ENCODE assay signal across 8 cellular contexts in the genomic region with DNA sequence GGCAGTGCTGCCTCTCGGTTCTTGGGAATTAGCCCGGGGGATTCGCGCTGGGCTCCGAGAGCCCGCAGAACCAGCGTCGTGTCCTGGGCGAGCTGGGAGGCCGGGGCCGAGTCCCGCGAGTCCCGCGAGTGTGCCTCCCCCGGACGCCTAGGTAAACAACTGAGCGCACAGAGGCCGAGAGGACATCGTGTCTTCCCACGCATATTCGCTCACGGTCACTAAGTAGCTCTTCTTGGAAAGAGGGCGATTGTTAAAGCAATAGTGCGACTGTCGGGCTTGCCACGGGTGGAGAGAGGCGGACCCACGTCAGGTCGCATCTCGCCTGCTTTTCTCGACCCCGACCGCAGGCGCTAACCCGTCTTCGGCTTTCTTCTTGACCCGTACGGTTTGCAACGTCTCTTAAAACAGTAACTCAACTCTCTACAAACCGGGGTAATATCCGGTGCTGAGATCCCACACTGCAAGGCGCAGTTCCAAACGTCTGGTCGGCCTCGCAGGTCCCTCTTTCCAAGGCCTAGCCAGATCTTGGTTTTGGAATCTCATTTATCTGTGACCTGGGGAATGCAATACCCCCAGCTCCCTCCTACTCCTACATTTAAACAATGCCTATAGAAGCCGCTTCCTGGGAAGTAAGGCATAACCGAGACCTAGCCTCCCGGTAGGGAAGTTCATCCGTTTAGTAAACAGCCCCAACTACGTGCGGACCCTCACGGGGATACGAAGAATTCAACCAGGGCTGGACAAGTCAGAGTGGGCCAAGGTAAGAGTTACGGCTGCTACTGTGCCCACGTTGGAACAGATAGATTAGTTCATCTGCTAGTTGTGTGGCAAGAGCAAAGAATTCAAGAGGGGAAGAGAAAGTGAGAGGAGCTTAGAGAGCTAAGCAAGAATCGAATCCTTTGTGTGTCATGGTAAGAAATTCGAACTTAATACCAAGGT. TPM values are rescaled to one million over a fixed set of nuclear protein-coding genes. Genes with fewer than 3 reads are reported as not detected.
DNase-seq lines count a peak whose midpoint lies in the region; ATAC-seq and TF ChIP-seq lines count a peak whose summit lies in the region.

No MANE protein-coding gene starts in this region.

- H3K4me1 Mint-ChIP-seq in brain, result peaks cover 49% of the 10 kb centered on the region

- H3K27me3 ChIP-seq in RWPE2 (ENCODE audit: insufficient read depth, poor library complexity, severe bottlenecking) (no peaks in the 10 kb centered on the region), iPS-15b (ENCODE audit: control insufficient read depth, insufficient read depth, low read length) (no peaks in the 10 kb centered on the region), gastrocnemius medialis (peaks cover 0 to 33% (median 22%) of the 10 kb centered on the region in 3 donors)

- peaks cover 27% of the 10 kb centered on the region for H3K27me3 Mint-ChIP-seq in brain

- H3K9ac ChIP-seq in iPS-15b (ENCODE audit: low read depth, low read length), result peak overlapping the region; percentile 37

- DNase-seq in AG08396 (ENCODE audit: low spot score) (peak; percentile 64), RWPE2 (ENCODE audit: low spot score) (no peak), gastrocnemius medialis (peak; percentile 33 to 46), NCI-H1930 (lab: John Stamatoyannopoulos, UW) (no peak)

- in situ Hi-C loops in gastrocnemius medialis (cut with MboI; ENCODE audit: low sequenced_read_pairs in 4 of 4), result loop anchor here in 3 of 4 donors (10.0 to 25.0 kb wide), 3 partner anchors 495 to 645 kb away; partner anchors contain the start of gene GLIPR1L2 (in 1 of the 3)

- no peak for TF ChIP-seq POLR2A in gastrocnemius medialis (IDR thresholded peaks at IDR 0.05)

- H3K4me3 ChIP-seq in RWPE2 (ENCODE audit: severe bottlenecking), result peak overlapping the region; percentile 70
- peak overlapping the region; percentile 94 for H3K4me3 ChIP-seq in iPS-15b (ENCODE audit: low read depth, low read length)
- peak overlapping the region; percentile 77 to 88 (median 85) for H3K4me3 ChIP-seq in gastrocnemius medialis

- peaks cover 12% of the 10 kb centered on the region for H3K4me1 ChIP-seq in RWPE2 (ENCODE audit: insufficient read depth, poor library complexity, severe bottlenecking)
- peaks cover 3% of the 10 kb centered on the region for H3K4me1 ChIP-seq in iPS-15b (ENCODE audit: control insufficient read depth, insufficient read depth, low read length)
- peaks cover 8 to 22% of the 10 kb centered on the region in 2 donors for H3K4me1 ChIP-seq in gastrocnemius medialis

- peak overlapping the region; percentile 85 to 98 (median 94) for H3K4me3 Mint-ChIP-seq in brain

- H3K27ac ChIP-seq in RWPE2 (ENCODE audit: poor library complexity, severe bottlenecking) (peak overlapping the region; percentile 87), gastrocnemius medialis (peak overlapping the region; percentile 86 to 95 (median 92))

- peaks cover 19% of the 10 kb centered on the region for H3K36me3 Mint-ChIP-seq in brain

- H3K36me3 ChIP-seq in RWPE2 (ENCODE audit: low read depth) (peaks cover 36% of the 10 kb centered on the region), iPS-15b (ENCODE audit: control insufficient read depth, insufficient read depth, low read length) (no peaks in the 10 kb centered on the region), gastrocnemius medialis (no peaks in the 10 kb centered on the region)

- TF ChIP-seq CTCF in RWPE2 (IDR thresholded peaks at IDR 0.05; ENCODE audit: poor library complexity, severe bottlenecking) (no peak), brain (conservative IDR thresholded peaks at IDR 0.05) (no peak), gastrocnemius medialis (IDR thresholded peaks at IDR 0.05 in 4 of 5, conservative IDR thresholded peaks at IDR 0.05 in 1 of 5) (no peak)

- H3K9me3 ChIP-seq in RWPE2 (ENCODE audit: severe bottlenecking) (no peaks in the 10 kb centered on the region), iPS-15b (ENCODE audit: control insufficient read depth, insufficient read depth, low read length) (no peaks in the 10 kb centered on the region), gastrocnemius medialis (no peaks in the 10 kb centered on the region)

- H3K27ac Mint-ChIP-seq in brain, result peak overlapping the region; percentile 95 to 98 (median 97)

- no peaks in the 10 kb centered on the region for H3K9me3 Mint-ChIP-seq in brain

- intact Hi-C loops in gastrocnemius medialis (cut with DNase I; ENCODE audit: low total_unique reads), result loop anchor here (5.0 to 10.0 kb wide), 6 partner anchors 50 to 532 kb away; partner anchors contain the start of genes KRR1 and NAP1L1

- ATAC-seq in GM18870 (IDR thresholded peaks at IDR 0.05; ENCODE audit: unreplicated experiment) (peak; percentile 29), HG03097 (IDR thresholded peaks at IDR 0.05; ENCODE audit: low FRiP score, unreplicated experiment) (peak; percentile 9), RWPE2 (ENCODE audit: low read depth) (peak; percentile 15), gastrocnemius medialis (peak; percentile 41 to 53)

RNA-seq across cellular contexts. Expression of gene PHLDA1, which starts 0.7 kb away (rescaled TPM):
- 11.5 TPM for polyA plus RNA-seq in brain (ENCODE audit: insufficient read depth, low read depth, low replicate concordance)
- total RNA-seq in gastrocnemius medialis, result 10 to 100 TPM in 2 of 4 donors, 1 to 10 TPM in 2; 2.4 to 32.7 (median 7.9) TPM

RNA-seq across cellular contexts. Expression of gene NAP1L1, which starts 52.2 kb away (rescaled TPM):
- polyA plus RNA-seq in brain (ENCODE audit: insufficient read depth, low read depth, low replicate concordance), result 331 TPM
- total RNA-seq in gastrocnemius medialis, result 100 to 1,000 TPM; 336 to 660 (median 421) TPM

Comparison
In these comparisons a context has a peak if more than half of its experiments do, and no peak if none do; other contexts are left out.
1. DNase-seq: peak in AG08396 (single experiment) and gastrocnemius medialis (2 of 2); none in RWPE2 (single experiment) and NCI-H1930 (0 of 2).
2. Peak in every context shown above with its lines, with median percentiles within 50 percentile points of each other: ATAC-seq and H3K4me3 ChIP-seq.